Comparison of ENCODE assay signal across 11 cellular contexts in genomic region chr5:59328801-59329296, GRCh38.
DNase-seq lines count a peak whose midpoint lies in the region; ATAC-seq and TF ChIP-seq lines count a peak whose summit lies in the region.
"Had no signal": no experiment of that assay in that cellular context is flagged by ENCODE, and none has a peak within 500 bp of the region (broad histone marks: within the 10 kb centered on the region; RNA-seq: fewer than 3 reads in every experiment).

No MANE protein-coding gene starts in this region.

- H3K4me1 Mint-ChIP-seq in CD4-positive, alpha-beta T cell (ENCODE audit: low read depth) = no peaks in the 10 kb centered on the region
- H3K4me1 Mint-ChIP-seq: activated naive CD4-positive, alpha-beta T cell treated with anti-CD3 and anti-CD28 coated beads, Interleukin-2, amount 10 ng/mL, durations not matched to agents 7 days and 5 days had no signal

- CTCF ChIA-PET in CD4-positive, alpha-beta T cell (lab: Charles Lee) = no interaction called here

- no peak overlapping the region for H3K27ac Mint-ChIP-seq in CD4-positive, alpha-beta T cell
- H3K27ac Mint-ChIP-seq: activated naive CD4-positive, alpha-beta T cell treated with anti-CD3 and anti-CD28 coated beads, Interleukin-2, amount 10 ng/mL, durations not matched to agents 7 days and 5 days; stimulated activated naive CD8-positive, alpha-beta T cell treated with anti-CD3 and anti-CD28 coated beads, Interleukin-15, Interleukin-2, amounts not matched to agents 100 ng/mL and 50 ng/mL, for 24 hours had no signal

- DNase-seq in NCI-H1436 (lab: John Stamatoyannopoulos, UW) (peak; percentile 51), NCI-H1436 treated with DMSO at 0.1 percent for 48 hours (lab: John Stamatoyannopoulos, UW) (no peak), RPMI7951 (ENCODE audit: low read depth) (peak; percentile 89), foreskin melanocyte (peak; percentile 48), retinal pigment epithelial cell (ENCODE audit: low read depth) (peak; percentile 96), CD1c-positive myeloid dendritic cell (ENCODE audit: extremely low spot score) (no peak)
- no peak for DNase-seq in CD4-positive, alpha-beta T cell
- DNase-seq: activated naive CD4-positive, alpha-beta T cell treated with anti-CD3 and anti-CD28 coated beads, Interleukin-2, amount 10 ng/mL, durations not matched to agents 7 days and 5 days had no signal

- H3K27me3 ChIP-seq in CD4-positive, alpha-beta T cell (ENCODE audit: control insufficient read depth, insufficient read depth, low read length) = no peaks in the 10 kb centered on the region

- ATAC-seq in HG02588 (IDR thresholded peaks at IDR 0.05; ENCODE audit: unreplicated experiment) = no peak
- no peak for ATAC-seq in CD4-positive, alpha-beta T cell (ENCODE audit: poor library complexity)
- ATAC-seq: Panc1 had no signal

- no peak overlapping the region for H3K4me3 Mint-ChIP-seq in CD4-positive, alpha-beta T cell
- H3K4me3 Mint-ChIP-seq: activated naive CD4-positive, alpha-beta T cell treated with anti-CD3 and anti-CD28 coated beads, Interleukin-2, amount 10 ng/mL, durations not matched to agents 7 days and 5 days; stimulated activated naive CD8-positive, alpha-beta T cell treated with anti-CD3 and anti-CD28 coated beads, Interleukin-15, Interleukin-2, amounts not matched to agents 100 ng/mL and 50 ng/mL, for 24 hours had no signal

- H3K4me3 ChIP-seq in retinal pigment epithelial cell (ENCODE audit: low read length) = no peak overlapping the region

- peaks cover 2% of the 10 kb centered on the region for H3K27me3 Mint-ChIP-seq in CD4-positive, alpha-beta T cell

- no peak overlapping the region for H3K27ac ChIP-seq in CD4-positive, alpha-beta T cell (ENCODE audit: low read depth, low read length)

- POLR2A ChIA-PET in CD4-positive, alpha-beta T cell (lab: Charles Lee) = no interaction called here

- no peak for TF ChIP-seq CTCF in retinal pigment epithelial cell (conservative IDR thresholded peaks at IDR 0.05; ENCODE audit: low read depth, low read length)
- no peak for TF ChIP-seq CTCF in CD4-positive, alpha-beta T cell (IDR thresholded peaks at IDR 0.05)

- intact Hi-C loops in CD4-positive, alpha-beta T cell (cut with DNase I, micrococcal nuclease) = no loop called here

- H3K36me3 Mint-ChIP-seq in CD4-positive, alpha-beta T cell (ENCODE audit: low read depth) = no peaks in the 10 kb centered on the region
- H3K36me3 Mint-ChIP-seq: activated naive CD4-positive, alpha-beta T cell treated with anti-CD3 and anti-CD28 coated beads, Interleukin-2, amount 10 ng/mL, durations not matched to agents 7 days and 5 days had no signal

- H3K9me3 Mint-ChIP-seq in CD4-positive, alpha-beta T cell = no peaks in the 10 kb centered on the region
- H3K9me3 Mint-ChIP-seq: activated naive CD4-positive, alpha-beta T cell treated with anti-CD3 and anti-CD28 coated beads, Interleukin-2, amount 10 ng/mL, durations not matched to agents 7 days and 5 days; stimulated activated naive CD8-positive, alpha-beta T cell treated with anti-CD3 and anti-CD28 coated beads, Interleukin-15, Interleukin-2, amounts not matched to agents 100 ng/mL and 50 ng/mL, for 24 hours had no signal

- H3K9me3 ChIP-seq in CD4-positive, alpha-beta T cell (ENCODE audit: control insufficient read depth, low read length) = no peaks in the 10 kb centered on the region

Comparison
In these comparisons a context has a peak if more than half of its experiments do, and no peak if none do; other contexts are left out.
1. DNase-seq: peak in NCI-H1436 (single experiment), RPMI7951 (single experiment), foreskin melanocyte (single experiment) and retinal pigment epithelial cell (single experiment); none in NCI-H1436 treated with DMSO at 0.1 percent for 48 hours (single experiment), CD1c-positive myeloid dendritic cell (single experiment) and CD4-positive, alpha-beta T cell (0 of 10).